Comparison of ENCODE assay signal across 1 cellular context in the genomic region with DNA sequence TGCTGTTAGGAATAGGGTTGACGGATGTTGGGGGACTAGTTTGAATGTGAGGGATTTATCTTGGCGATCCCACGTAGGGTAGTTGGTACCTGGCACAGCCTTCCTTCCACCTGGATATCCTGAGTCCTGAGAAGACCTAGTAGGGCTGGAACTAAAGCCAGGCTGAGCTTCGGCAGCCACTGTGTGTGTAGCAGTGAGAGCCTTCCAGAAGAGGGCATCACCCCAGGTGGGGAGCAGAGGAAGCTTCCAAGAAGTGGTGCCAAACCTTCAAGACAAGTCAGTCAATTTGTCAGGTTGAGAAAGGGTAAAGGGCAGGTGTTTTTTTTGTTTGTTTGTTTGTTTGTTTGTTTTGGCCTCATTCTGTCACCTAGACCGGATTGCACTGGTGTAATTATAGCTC.
TF ChIP-seq lines count a peak whose summit lies in the region.

No MANE protein-coding gene starts in this region.

TF ChIP-seq in K562, 482 proteins besides CTCF, POLR2A, EP300 and RAD21 (continued from another document):
- TF ChIP-seq, protein P1, sequence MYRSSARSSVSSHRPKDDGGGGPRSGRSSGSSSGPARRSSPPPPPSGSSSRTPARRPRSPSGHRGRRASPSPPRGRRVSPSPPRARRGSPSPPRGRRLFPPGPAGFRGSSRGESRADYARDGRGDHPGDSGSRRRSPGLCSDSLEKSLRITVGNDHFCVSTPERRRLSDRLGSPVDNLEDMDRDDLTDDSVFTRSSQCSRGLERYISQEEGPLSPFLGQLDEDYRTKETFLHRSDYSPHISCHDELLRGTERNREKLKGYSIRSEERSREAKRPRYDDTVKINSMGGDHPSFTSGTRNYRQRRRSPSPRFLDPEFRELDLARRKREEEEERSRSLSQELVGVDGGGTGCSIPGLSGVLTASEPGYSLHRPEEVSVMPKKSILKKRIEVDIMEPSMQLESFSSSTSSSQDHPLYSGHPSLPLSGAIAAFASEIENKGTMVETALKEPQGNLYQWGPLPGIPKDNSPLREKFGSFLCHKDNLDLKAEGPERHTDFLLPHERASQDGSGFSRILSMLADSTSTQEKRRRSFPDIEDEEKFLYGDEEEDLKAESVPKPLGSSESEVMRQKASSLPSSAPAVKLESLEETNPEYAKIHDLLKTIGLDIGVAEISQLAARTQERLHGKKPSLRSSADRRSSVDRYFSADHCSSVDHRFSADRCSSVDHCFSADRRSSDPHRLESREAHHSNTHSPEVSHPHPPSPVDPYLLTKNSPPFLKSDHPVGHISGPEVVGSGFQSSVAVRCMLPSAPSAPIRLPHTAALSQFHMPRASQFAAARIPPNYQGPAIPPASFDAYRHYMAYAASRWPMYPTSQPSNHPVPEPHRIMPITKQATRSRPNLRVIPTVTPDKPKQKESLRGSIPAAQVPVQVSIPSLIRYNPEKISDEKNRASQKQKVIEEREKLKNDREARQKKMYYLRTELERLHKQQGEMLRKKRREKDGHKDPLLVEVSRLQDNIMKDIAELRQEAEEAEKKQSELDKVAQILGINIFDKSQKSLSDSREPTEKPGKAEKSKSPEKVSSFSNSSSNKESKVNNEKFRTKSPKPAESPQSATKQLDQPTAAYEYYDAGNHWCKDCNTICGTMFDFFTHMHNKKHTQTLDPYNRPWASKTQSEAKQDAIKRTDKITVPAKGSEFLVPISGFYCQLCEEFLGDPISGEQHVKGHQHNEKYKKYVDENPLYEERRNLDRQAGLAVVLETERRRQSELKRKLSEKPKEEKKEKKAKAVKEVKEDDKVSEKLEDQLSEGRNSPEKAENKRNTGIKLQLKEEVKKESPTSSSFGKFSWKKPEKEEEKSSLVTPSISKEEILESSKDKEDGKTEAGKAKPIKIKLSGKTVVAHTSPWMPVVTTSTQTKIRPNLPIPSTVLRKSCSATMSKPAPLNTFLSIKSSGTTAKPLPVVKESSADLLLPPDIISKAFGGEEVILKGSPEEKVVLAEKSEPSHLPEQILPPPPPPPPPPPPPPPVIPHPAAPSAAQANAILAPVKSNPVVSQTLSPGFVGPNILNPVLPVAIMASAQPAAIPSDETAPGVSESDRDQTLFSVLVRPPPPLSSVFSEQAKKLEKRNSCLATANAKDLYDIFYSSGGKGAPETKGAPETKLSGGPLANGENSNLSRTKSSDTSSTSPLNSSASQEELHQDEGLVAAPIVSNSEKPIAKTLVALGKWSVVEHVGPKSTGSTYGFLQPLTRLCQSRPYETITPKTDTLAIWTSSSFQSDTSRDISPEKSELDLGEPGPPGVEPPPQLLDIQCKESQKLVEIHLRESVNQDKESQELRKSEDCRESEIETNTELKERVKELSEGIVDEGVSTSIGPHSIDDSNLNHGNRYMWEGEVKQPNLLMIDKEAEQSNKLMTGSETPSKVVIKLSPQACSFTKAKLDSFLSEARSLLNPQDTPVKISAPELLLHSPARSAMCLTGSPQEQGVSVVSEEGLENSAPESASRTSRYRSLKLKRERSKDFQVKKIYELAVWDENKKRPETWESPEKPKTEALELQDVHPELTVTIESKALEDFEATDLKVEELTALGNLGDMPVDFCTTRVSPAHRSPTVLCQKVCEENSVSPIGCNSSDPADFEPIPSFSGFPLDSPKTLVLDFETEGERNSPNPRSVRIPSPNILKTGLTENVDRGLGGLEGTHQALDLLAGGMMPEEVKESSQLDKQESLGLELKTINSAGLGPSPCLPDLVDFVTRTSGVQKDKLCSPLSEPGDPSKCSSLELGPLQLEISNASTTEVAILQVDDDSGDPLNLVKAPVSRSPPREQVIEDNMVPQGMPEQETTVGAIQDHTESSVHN (IDR thresholded peaks at IDR 0.05; ENCODE audit: borderline replicate concordance in 1 of 2, low read depth in 1 of 2): no peak
- TF ChIP-seq MAFF (IDR thresholded peaks at IDR 0.05; ENCODE audit: low read length) (no peak), SREBF2 (CRISPR knock-in tag; IDR thresholded peaks at IDR 0.05) (no peak), BACH1 (tag; IDR thresholded peaks at IDR 0.05) (no peak), SIX5 (IDR thresholded peaks at IDR 0.05; ENCODE audit: borderline replicate concordance in 1 of 2, insufficient read depth in 1 of 2, low read depth in 1 of 2, low read length in 2 of 2) (no peak), NUFIP1 (IDR thresholded peaks at IDR 0.05; ENCODE audit: partially characterized antibody) (no peak), ZNF146 (CRISPR knock-in tag; IDR thresholded peaks at IDR 0.05; ENCODE audit: unreplicated experiment) (no peak)
- TF ChIP-seq, protein P2, sequence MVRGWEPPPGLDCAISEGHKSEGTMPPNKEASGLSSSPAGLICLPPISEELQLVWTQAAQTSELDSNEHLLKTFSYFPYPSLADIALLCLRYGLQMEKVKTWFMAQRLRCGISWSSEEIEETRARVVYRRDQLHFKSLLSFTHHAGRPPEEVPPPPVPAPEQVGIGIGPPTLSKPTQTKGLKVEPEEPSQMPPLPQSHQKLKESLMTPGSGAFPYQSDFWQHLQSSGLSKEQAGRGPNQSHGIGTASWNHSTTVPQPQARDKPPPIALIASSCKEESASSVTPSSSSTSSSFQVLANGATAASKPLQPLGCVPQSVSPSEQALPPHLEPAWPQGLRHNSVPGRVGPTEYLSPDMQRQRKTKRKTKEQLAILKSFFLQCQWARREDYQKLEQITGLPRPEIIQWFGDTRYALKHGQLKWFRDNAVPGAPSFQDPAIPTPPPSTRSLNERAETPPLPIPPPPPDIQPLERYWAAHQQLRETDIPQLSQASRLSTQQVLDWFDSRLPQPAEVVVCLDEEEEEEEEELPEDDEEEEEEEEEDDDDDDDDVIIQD (CRISPR knock-in tag; IDR thresholded peaks at IDR 0.05): no peak
- TF ChIP-seq, protein P3, sequence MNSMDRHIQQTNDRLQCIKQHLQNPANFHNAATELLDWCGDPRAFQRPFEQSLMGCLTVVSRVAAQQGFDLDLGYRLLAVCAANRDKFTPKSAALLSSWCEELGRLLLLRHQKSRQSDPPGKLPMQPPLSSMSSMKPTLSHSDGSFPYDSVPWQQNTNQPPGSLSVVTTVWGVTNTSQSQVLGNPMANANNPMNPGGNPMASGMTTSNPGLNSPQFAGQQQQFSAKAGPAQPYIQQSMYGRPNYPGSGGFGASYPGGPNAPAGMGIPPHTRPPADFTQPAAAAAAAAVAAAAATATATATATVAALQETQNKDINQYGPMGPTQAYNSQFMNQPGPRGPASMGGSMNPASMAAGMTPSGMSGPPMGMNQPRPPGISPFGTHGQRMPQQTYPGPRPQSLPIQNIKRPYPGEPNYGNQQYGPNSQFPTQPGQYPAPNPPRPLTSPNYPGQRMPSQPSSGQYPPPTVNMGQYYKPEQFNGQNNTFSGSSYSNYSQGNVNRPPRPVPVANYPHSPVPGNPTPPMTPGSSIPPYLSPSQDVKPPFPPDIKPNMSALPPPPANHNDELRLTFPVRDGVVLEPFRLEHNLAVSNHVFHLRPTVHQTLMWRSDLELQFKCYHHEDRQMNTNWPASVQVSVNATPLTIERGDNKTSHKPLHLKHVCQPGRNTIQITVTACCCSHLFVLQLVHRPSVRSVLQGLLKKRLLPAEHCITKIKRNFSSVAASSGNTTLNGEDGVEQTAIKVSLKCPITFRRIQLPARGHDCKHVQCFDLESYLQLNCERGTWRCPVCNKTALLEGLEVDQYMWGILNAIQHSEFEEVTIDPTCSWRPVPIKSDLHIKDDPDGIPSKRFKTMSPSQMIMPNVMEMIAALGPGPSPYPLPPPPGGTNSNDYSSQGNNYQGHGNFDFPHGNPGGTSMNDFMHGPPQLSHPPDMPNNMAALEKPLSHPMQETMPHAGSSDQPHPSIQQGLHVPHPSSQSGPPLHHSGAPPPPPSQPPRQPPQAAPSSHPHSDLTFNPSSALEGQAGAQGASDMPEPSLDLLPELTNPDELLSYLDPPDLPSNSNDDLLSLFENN (IDR thresholded peaks at IDR 0.05; ENCODE audit: low read depth in 2 of 2, low read length in 2 of 2): no peak
- TF ChIP-seq, protein P4, sequence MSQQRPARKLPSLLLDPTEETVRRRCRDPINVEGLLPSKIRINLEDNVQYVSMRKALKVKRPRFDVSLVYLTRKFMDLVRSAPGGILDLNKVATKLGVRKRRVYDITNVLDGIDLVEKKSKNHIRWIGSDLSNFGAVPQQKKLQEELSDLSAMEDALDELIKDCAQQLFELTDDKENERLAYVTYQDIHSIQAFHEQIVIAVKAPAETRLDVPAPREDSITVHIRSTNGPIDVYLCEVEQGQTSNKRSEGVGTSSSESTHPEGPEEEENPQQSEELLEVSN (IDR thresholded peaks at IDR 0.05; ENCODE audit: borderline replicate concordance in 1 of 2, extremely low read depth in 1 of 2, insufficient read depth in 1 of 2, insufficient read length in 1 of 2, low read depth in 1 of 2, low read length in 1 of 2, poor library complexity in 1 of 2, severe bottlenecking in 1 of 2): no peak
- TF ChIP-seq, protein P5, sequence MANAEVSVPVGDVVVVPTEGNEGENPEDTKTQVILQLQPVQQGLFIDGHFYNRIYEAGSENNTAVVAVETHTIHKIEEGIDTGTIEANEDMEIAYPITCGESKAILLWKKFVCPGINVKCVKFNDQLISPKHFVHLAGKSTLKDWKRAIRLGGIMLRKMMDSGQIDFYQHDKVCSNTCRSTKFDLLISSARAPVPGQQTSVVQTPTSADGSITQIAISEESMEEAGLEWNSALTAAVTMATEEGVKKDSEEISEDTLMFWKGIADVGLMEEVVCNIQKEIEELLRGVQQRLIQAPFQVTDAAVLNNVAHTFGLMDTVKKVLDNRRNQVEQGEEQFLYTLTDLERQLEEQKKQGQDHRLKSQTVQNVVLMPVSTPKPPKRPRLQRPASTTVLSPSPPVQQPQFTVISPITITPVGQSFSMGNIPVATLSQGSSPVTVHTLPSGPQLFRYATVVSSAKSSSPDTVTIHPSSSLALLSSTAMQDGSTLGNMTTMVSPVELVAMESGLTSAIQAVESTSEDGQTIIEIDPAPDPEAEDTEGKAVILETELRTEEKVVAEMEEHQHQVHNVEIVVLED (CRISPR knock-in tag; IDR thresholded peaks at IDR 0.05): no peak
- TF ChIP-seq, protein P6, sequence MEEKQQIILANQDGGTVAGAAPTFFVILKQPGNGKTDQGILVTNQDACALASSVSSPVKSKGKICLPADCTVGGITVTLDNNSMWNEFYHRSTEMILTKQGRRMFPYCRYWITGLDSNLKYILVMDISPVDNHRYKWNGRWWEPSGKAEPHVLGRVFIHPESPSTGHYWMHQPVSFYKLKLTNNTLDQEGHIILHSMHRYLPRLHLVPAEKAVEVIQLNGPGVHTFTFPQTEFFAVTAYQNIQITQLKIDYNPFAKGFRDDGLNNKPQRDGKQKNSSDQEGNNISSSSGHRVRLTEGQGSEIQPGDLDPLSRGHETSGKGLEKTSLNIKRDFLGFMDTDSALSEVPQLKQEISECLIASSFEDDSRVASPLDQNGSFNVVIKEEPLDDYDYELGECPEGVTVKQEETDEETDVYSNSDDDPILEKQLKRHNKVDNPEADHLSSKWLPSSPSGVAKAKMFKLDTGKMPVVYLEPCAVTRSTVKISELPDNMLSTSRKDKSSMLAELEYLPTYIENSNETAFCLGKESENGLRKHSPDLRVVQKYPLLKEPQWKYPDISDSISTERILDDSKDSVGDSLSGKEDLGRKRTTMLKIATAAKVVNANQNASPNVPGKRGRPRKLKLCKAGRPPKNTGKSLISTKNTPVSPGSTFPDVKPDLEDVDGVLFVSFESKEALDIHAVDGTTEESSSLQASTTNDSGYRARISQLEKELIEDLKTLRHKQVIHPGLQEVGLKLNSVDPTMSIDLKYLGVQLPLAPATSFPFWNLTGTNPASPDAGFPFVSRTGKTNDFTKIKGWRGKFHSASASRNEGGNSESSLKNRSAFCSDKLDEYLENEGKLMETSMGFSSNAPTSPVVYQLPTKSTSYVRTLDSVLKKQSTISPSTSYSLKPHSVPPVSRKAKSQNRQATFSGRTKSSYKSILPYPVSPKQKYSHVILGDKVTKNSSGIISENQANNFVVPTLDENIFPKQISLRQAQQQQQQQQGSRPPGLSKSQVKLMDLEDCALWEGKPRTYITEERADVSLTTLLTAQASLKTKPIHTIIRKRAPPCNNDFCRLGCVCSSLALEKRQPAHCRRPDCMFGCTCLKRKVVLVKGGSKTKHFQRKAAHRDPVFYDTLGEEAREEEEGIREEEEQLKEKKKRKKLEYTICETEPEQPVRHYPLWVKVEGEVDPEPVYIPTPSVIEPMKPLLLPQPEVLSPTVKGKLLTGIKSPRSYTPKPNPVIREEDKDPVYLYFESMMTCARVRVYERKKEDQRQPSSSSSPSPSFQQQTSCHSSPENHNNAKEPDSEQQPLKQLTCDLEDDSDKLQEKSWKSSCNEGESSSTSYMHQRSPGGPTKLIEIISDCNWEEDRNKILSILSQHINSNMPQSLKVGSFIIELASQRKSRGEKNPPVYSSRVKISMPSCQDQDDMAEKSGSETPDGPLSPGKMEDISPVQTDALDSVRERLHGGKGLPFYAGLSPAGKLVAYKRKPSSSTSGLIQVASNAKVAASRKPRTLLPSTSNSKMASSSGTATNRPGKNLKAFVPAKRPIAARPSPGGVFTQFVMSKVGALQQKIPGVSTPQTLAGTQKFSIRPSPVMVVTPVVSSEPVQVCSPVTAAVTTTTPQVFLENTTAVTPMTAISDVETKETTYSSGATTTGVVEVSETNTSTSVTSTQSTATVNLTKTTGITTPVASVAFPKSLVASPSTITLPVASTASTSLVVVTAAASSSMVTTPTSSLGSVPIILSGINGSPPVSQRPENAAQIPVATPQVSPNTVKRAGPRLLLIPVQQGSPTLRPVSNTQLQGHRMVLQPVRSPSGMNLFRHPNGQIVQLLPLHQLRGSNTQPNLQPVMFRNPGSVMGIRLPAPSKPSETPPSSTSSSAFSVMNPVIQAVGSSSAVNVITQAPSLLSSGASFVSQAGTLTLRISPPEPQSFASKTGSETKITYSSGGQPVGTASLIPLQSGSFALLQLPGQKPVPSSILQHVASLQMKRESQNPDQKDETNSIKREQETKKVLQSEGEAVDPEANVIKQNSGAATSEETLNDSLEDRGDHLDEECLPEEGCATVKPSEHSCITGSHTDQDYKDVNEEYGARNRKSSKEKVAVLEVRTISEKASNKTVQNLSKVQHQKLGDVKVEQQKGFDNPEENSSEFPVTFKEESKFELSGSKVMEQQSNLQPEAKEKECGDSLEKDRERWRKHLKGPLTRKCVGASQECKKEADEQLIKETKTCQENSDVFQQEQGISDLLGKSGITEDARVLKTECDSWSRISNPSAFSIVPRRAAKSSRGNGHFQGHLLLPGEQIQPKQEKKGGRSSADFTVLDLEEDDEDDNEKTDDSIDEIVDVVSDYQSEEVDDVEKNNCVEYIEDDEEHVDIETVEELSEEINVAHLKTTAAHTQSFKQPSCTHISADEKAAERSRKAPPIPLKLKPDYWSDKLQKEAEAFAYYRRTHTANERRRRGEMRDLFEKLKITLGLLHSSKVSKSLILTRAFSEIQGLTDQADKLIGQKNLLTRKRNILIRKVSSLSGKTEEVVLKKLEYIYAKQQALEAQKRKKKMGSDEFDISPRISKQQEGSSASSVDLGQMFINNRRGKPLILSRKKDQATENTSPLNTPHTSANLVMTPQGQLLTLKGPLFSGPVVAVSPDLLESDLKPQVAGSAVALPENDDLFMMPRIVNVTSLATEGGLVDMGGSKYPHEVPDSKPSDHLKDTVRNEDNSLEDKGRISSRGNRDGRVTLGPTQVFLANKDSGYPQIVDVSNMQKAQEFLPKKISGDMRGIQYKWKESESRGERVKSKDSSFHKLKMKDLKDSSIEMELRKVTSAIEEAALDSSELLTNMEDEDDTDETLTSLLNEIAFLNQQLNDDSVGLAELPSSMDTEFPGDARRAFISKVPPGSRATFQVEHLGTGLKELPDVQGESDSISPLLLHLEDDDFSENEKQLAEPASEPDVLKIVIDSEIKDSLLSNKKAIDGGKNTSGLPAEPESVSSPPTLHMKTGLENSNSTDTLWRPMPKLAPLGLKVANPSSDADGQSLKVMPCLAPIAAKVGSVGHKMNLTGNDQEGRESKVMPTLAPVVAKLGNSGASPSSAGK (IDR thresholded peaks at IDR 0.05): no peak
